Comparison of ENCODE assay signal across 2 cellular contexts in the genomic region with DNA sequence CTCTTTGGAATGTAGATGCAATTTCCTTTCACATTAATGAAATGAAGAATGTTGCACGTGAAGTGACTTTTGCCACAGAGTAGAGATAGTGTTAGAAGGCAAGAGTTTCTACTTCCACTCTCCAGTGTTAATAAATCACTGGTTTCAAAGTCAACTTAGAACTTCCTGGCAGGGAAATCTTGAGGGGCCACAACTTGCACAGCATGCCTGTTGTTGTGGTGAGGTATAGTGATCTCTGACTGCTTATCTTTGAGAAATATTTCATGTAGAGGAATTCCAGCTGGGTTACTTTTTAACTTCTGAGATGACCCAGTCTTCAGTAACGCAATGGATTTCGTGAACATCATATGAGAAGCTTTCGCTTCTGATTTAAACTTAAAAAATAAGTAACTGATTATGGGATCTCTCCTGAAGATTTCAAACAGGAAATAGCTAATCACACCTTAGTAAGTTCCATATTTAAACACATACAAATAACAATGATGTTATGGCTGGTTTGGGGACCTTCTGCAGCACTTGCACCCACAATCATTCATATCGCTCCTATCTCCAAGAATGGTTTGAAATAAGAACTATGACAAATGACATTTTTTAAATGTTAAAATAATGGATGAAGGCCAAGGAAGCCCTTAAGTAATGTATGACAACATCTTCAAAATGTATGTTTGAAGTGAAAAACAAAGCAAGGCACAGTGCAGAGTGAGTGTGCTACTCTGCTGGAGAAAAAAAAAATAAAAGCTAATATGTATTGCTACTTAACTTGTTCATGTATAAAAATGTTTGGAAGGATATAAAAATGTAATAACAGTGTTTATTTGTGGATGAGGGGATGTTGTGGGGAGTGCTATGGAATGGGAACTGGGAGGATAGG.
TF ChIP-seq lines count a peak whose summit lies in the region.

No MANE protein-coding gene starts in this region.

TF ChIP-seq in SK-N-SH, 30 proteins besides CTCF, POLR2A, EP300 and RAD21 (continued from another document):
- TF ChIP-seq REST (IDR thresholded peaks at IDR 0.05; ENCODE audit: low read depth, low read length), result no peak
- no peak for TF ChIP-seq USF1 (IDR thresholded peaks at IDR 0.05; ENCODE audit: borderline replicate concordance, low read depth)
- TF ChIP-seq CHD2 (IDR thresholded peaks at IDR 0.05; ENCODE audit: low read length, partially characterized antibody), result no peak
- no peak for TF ChIP-seq FOSL2 (IDR thresholded peaks at IDR 0.05; ENCODE audit: borderline replicate concordance, low read depth)
- TF ChIP-seq SMC3 (IDR thresholded peaks at IDR 0.05; ENCODE audit: low read depth, low read length), result no peak
- no peak for TF ChIP-seq GABPA (IDR thresholded peaks at IDR 0.05; ENCODE audit: low read depth)
- no peak for TF ChIP-seq USF2 (IDR thresholded peaks at IDR 0.05; ENCODE audit: borderline replicate concordance, low read depth, low read length)
- TF ChIP-seq RXRA (IDR thresholded peaks at IDR 0.05; ENCODE audit: borderline replicate concordance, low read depth), result no peak
- TF ChIP-seq EZH2phosphoT487 (IDR thresholded peaks at IDR 0.05; ENCODE audit: borderline replicate concordance, low read depth), result no peak

TF ChIP-seq in SK-N-SH treated with all-trans-retinoic acid at 6 μM for 48 hours, 23 proteins besides CTCF, POLR2A, EP300 and RAD21 (continued from another document):
- no peak for TF ChIP-seq CREB5 (CRISPR knock-in tag; IDR thresholded peaks at IDR 0.05; ENCODE audit: low read depth)
- no peak for TF ChIP-seq TOX (CRISPR knock-in tag; IDR thresholded peaks at IDR 0.05; ENCODE audit: borderline replicate concordance)
- no peak for TF ChIP-seq ISL1 (CRISPR knock-in tag; IDR thresholded peaks at IDR 0.05)
- TF ChIP-seq ZNF8 (CRISPR knock-in tag; IDR thresholded peaks at IDR 0.05), result no peak
- TF ChIP-seq, protein P1, sequence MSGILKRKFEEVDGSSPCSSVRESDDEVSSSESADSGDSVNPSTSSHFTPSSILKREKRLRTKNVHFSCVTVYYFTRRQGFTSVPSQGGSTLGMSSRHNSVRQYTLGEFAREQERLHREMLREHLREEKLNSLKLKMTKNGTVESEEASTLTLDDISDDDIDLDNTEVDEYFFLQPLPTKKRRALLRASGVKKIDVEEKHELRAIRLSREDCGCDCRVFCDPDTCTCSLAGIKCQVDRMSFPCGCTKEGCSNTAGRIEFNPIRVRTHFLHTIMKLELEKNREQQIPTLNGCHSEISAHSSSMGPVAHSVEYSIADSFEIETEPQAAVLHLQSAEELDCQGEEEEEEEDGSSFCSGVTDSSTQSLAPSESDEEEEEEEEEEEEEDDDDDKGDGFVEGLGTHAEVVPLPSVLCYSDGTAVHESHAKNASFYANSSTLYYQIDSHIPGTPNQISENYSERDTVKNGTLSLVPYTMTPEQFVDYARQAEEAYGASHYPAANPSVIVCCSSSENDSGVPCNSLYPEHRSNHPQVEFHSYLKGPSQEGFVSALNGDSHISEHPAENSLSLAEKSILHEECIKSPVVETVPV (CRISPR knock-in tag; IDR thresholded peaks at IDR 0.05), result no peak
- no peak for TF ChIP-seq OSR1 (CRISPR knock-in tag; IDR thresholded peaks at IDR 0.05)
- TF ChIP-seq ZNF70 (CRISPR knock-in tag; IDR thresholded peaks at IDR 0.05), result no peak
- no peak for TF ChIP-seq RARB (CRISPR knock-in tag; IDR thresholded peaks at IDR 0.05)
- TF ChIP-seq TCF4 (CRISPR knock-in tag; IDR thresholded peaks at IDR 0.05; ENCODE audit: borderline replicate concordance), result no peak
- no peak for TF ChIP-seq ESRRG (CRISPR knock-in tag; IDR thresholded peaks at IDR 0.05)
- no peak for TF ChIP-seq GLIS3 (CRISPR knock-in tag; IDR thresholded peaks at IDR 0.05)
- no peak for TF ChIP-seq CSDC2 (CRISPR knock-in tag; IDR thresholded peaks at IDR 0.05)
- TF ChIP-seq ARNTL (CRISPR knock-in tag; IDR thresholded peaks at IDR 0.05; ENCODE audit: borderline replicate concordance, low read depth), result no peak
